ENCODE assay signal across 13 cellular contexts in genomic region chr2:241390301-241391206, GRCh38. TPM values are rescaled to one million over a fixed set of nuclear protein-coding genes. Genes with fewer than 3 reads are reported as not detected.
A peak's percentile ranks its signal among the peaks of the same experiment; 100 is the strongest.
DNase-seq lines count a peak whose midpoint lies in the region; ATAC-seq and TF ChIP-seq lines count a peak whose summit lies in the region.
"Had no signal": no experiment of that assay in that cellular context is flagged by ENCODE, and none has a peak within 500 bp of the region (broad histone marks: within the 10 kb centered on the region; RNA-seq: fewer than 3 reads in every experiment).

No MANE protein-coding gene starts in this region.

- no peak for TF ChIP-seq POLR2A in adrenal gland (IDR thresholded peaks at IDR 0.05)

- H3K4me1 ChIP-seq in heart right ventricle (peaks cover 0 to 7% (median 0%) of the 10 kb centered on the region in 9 donors), adrenal gland (replicated peaks in 1 of 2) (peaks cover 0 to 7% of the 10 kb centered on the region in 2 donors)

- intact Hi-C loops in heart right ventricle (cut with DNase I), result no loop called here
- intact Hi-C loops in adrenal gland (cut with DNase I), result no loop called here

- H3K27ac ChIP-seq in heart right ventricle (no peak overlapping the region), adrenal gland (no peak overlapping the region)

- DNase-seq in G401 (ENCODE audit: low spot score) (peak; percentile 91), cerebellar cortex (ENCODE audit: low spot score) (peak; percentile 89), heart right ventricle (no peak), NCI-H1436 (lab: John Stamatoyannopoulos, UW) (no peak), NOMO-1 treated with dmso at 0.1 percent for 144 hours (lab: John Stamatoyannopoulos, UW; ENCODE audit: unreplicated experiment) (no peak), adrenal gland (no peak)
- DNase-seq: activated B cell treated with CpG ODN at 0.5 μM for 24 hours; CD4-positive, CD25-positive, alpha-beta regulatory T cell; cortex of kidney; NCI-H226 had no signal

- H3K9me3 ChIP-seq in heart right ventricle, result no peaks in the 10 kb centered on the region
- H3K9me3 ChIP-seq in adrenal gland (replicated peaks in 1 of 3), result no peaks in the 10 kb centered on the region

- no peak overlapping the region for H3K4me3 ChIP-seq in heart right ventricle
- no peak overlapping the region for H3K4me3 ChIP-seq in adrenal gland
- H3K4me3 ChIP-seq: GM23338 had no signal

- H3K27me3 ChIP-seq in heart right ventricle (no peaks in the 10 kb centered on the region), adrenal gland (no peaks in the 10 kb centered on the region)

- no peak for TF ChIP-seq CTCF in heart right ventricle (IDR thresholded peaks at IDR 0.05)
- no peak for TF ChIP-seq CTCF in adrenal gland (IDR thresholded peaks at IDR 0.05)

- in situ Hi-C loops in G401 (cut with HindIII; ENCODE audit: low sequenced_read_pairs), result no loop called here

- H3K36me3 ChIP-seq in heart right ventricle, result peaks cover 0 to 6% (median 0%) of the 10 kb centered on the region in 9 donors
- no peaks in the 10 kb centered on the region for H3K36me3 ChIP-seq in adrenal gland (replicated peaks in 1 of 2)

- WGBS in heart right ventricle, 2 donors, result 86 to 90% methylated on average over 9 of the region's 9 CpGs
- WGBS in adrenal gland, 4 donors, result 92 to 97% (median 94%) methylated on average over 9 of the region's 9 CpGs

- ATAC-seq in GM18909 (IDR thresholded peaks at IDR 0.05; ENCODE audit: poor library complexity, unreplicated experiment) (peak; percentile 53), HG02885 (IDR thresholded peaks at IDR 0.05; ENCODE audit: poor library complexity, unreplicated experiment) (peak; percentile 64), heart right ventricle (no peak)
- ATAC-seq: GM23338 had no signal

RNA-seq across cellular contexts. Expression of gene FARP2, which starts 34.5 kb away (rescaled TPM):
- 36.3 and 38.6 TPM in 2 replicates for total RNA-seq in G401 (2014; rRNA removed; shearing (Covaris generic))
- total RNA-seq in heart right ventricle (10 to 100 TPM; 14.4 to 23.6 (median 19.4) TPM), adrenal gland (10 to 100 TPM; 17.3 to 58.8 (median 37.8) TPM)
- polyA plus RNA-seq in heart right ventricle (10 to 100 TPM in 1 of 2 donors, 1 to 10 TPM in 1; 7.1 to 10.5 TPM), adrenal gland (10 to 100 TPM; 34.4 to 55.3 (median 35.8) TPM)

Comparison
In these comparisons a context has a peak if more than half of its experiments do, and no peak if none do; other contexts are left out.
1. DNase-seq: peak in G401 (single experiment) and cerebellar cortex (single experiment); none in heart right ventricle (0 of 2), NCI-H1436 (single experiment), NOMO-1 treated with dmso at 0.1 percent for 144 hours (single experiment) and adrenal gland (0 of 7).
2. ATAC-seq: peak in GM18909 (single experiment) and HG02885 (single experiment); none in heart right ventricle (0 of 8).